In the genomic region with DNA sequence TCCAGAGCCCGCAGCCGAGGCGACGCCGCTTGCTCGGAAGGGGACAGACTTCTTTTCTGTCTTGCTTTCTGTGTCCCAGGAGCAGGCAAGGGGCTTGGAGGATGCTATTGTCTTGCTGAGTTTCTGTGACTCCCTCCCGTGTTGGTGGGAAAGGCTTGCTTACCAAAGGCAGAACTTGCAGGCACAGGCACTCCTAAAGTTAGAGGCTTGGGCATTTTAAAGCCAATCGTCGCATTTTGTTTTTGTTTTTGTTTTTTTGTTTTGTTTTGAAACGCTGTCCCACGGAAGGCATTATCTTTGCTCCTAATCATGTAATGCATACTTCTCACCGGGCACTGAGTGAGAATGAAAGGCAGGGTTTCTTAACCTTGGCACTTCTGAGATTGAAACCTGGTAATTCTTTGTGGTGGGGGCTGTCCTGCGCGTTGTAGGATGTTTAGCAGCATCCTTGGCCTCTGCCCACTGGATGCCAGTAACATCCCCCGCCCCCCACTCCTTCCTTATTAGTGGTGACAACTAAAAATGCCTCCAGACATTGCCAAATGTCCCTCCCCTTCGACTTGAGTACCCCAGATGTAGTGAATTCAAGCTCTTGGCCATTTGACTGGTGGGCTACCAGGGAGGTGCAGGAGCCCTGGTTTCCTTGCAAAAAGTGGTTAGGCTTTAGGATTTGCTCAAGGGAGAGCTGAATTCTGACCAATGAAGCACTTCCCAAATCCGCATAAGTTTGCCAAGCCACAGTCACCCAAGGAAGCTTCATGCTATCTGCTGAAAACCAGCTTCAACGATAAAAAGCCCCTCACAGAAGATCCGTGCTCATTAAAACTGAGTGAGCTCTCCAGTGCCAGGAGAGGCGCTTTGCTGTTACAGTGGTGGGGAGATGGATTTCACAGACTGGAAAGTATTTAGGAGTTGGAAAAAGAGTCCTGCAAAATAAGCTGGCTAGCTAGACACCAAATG, we compare ENCODE assay signal across 8 cellular contexts. TPM values are rescaled to one million over a fixed set of nuclear protein-coding genes. Genes with fewer than 3 reads are reported as not detected.
DNase-seq lines count a peak whose midpoint lies in the region; ATAC-seq and TF ChIP-seq lines count a peak whose summit lies in the region.

No MANE protein-coding gene starts in this region.

- peak overlapping the region; percentile 93 for H2BK120ac ChIP-seq in mesenchymal stem cell (ENCODE audit: low read depth, low read length)

- peak overlapping the region; percentile 57 for H2BK15ac ChIP-seq in mesenchymal stem cell (ENCODE audit: low read depth, poor library complexity, severe bottlenecking)

- H3K36me3 ChIP-seq in CD4-positive, CD25-positive, alpha-beta regulatory T cell (ENCODE audit: control insufficient read depth, insufficient read depth, low read length) = no peaks in the 10 kb centered on the region
- no peaks in the 10 kb centered on the region for H3K36me3 ChIP-seq in Loucy (ENCODE audit: insufficient read depth, low read length)
- H3K36me3 ChIP-seq in mammary epithelial cell (ENCODE audit: insufficient read depth, low read length) = no peaks in the 10 kb centered on the region
- H3K36me3 ChIP-seq in mesenchymal stem cell (ENCODE audit: control insufficient read depth in 1 of 2, insufficient read depth in 2 of 2, low read depth in 1 of 2, low read length in 2 of 2) = no peaks in the 10 kb centered on the region

- peak overlapping the region; percentile 2 to 37 for H2BK12ac ChIP-seq in mesenchymal stem cell (ENCODE audit: low read length in 2 of 2)

- peaks cover 15% of the 10 kb centered on the region for H3K4me1 ChIP-seq in CD4-positive, CD25-positive, alpha-beta regulatory T cell (ENCODE audit: control insufficient read depth, insufficient read depth, low read length, poor library complexity, severe bottlenecking)
- H3K4me1 ChIP-seq in Loucy (ENCODE audit: insufficient read depth, low read length, poor library complexity, severe bottlenecking) (peaks cover 33% of the 10 kb centered on the region), mammary epithelial cell (ENCODE audit: insufficient read depth, low read length) (peaks cover 14% of the 10 kb centered on the region), mesenchymal stem cell (ENCODE audit: control insufficient read depth, insufficient read depth, low read depth, low read length) (peaks cover 3% of the 10 kb centered on the region)

- H3K4me3 Mint-ChIP-seq in CD4-positive, CD25-positive, alpha-beta regulatory T cell = peak overlapping the region; percentile 23 to 79 (median 48)
- peak overlapping the region; percentile 88 for H3K4me3 Mint-ChIP-seq in type B pancreatic cell

- no peaks in the 10 kb centered on the region for H3K9me3 ChIP-seq in CD4-positive, CD25-positive, alpha-beta regulatory T cell (ENCODE audit: control insufficient read depth in 2 of 2, low read length in 2 of 2)
- no peaks in the 10 kb centered on the region for H3K9me3 ChIP-seq in Loucy (ENCODE audit: insufficient read depth, low read depth, low read length)
- no peaks in the 10 kb centered on the region for H3K9me3 ChIP-seq in mammary epithelial cell (replicated peaks; ENCODE audit: insufficient read depth, low read length)
- H3K9me3 ChIP-seq in mesenchymal stem cell (ENCODE audit: control insufficient read depth, low read length) = no peaks in the 10 kb centered on the region

- peak overlapping the region; percentile 100 for H4K8ac ChIP-seq in mesenchymal stem cell (ENCODE audit: low read length)

- H3K27me3 ChIP-seq in CD4-positive, CD25-positive, alpha-beta regulatory T cell (ENCODE audit: control insufficient read depth, insufficient read depth, low read length) = peaks cover 30% of the 10 kb centered on the region
- H3K27me3 ChIP-seq in Loucy (ENCODE audit: insufficient read depth, low read length, poor library complexity, severe bottlenecking) (no peaks in the 10 kb centered on the region), mammary epithelial cell (ENCODE audit: insufficient read depth, low read length) (no peaks in the 10 kb centered on the region), mesenchymal stem cell (ENCODE audit: control insufficient read depth in 1 of 2, insufficient read depth in 1 of 2, low read length in 2 of 2) (no peaks in the 10 kb centered on the region)

- peak overlapping the region in 1 of 2 experiments; percentile 98 for H3K14ac ChIP-seq in mesenchymal stem cell (ENCODE audit: low read length in 2 of 2)

- 2% methylated on average over 19 of the region's 20 CpGs for WGBS in mammary epithelial cell (ENCODE audit: low coverage, missing lambda C conversion rate)
- under 1% methylated on average over 18 of the region's 20 CpGs for WGBS in mesenchymal stem cell

- H2AK5ac ChIP-seq in mesenchymal stem cell (ENCODE audit: low read length, severe bottlenecking) = no peak overlapping the region

- no peak for DNase-seq in CD4-positive, CD25-positive, alpha-beta regulatory T cell
- peak; percentile 24 for DNase-seq in mammary epithelial cell
- DNase-seq in mesenchymal stem cell = peak; percentile 58
- no peak for DNase-seq in type B pancreatic cell (ENCODE audit: extremely low spot score, unreplicated experiment)
- DNase-seq in NK-92 treated with Interleukin-12 subunit alpha and Interleukin-12 subunit beta, amount 100 ng/mL, for 24 hours (lab: John Stamatoyannopoulos, UW) = no peak
- no peak for DNase-seq in NCI-H2081 treated with DMSO at 0.1 percent for 48 hours (lab: John Stamatoyannopoulos, UW)

- H3K23ac ChIP-seq in mesenchymal stem cell (ENCODE audit: low read length in 2 of 2) = peak overlapping the region in 1 of 2 experiments; percentile 99

- H3K79me2 ChIP-seq in Loucy (ENCODE audit: insufficient read depth, low read length) (peaks cover 23% of the 10 kb centered on the region), mammary epithelial cell (ENCODE audit: insufficient read depth, low read length) (peaks cover 47% of the 10 kb centered on the region)

- intact Hi-C loops in mammary epithelial cell (cut with micrococcal nuclease) = loop anchor here (1.0 to 5.0 kb wide), 4 partner anchors 71 to 293 kb away; no protein-coding TSS in a partner anchor

- H3K9ac ChIP-seq in Loucy (ENCODE audit: low read depth, low read length, poor library complexity, severe bottlenecking) (peak overlapping the region; percentile 78), mammary epithelial cell (ENCODE audit: insufficient read depth, low read length) (peak overlapping the region; percentile 63), mesenchymal stem cell (ENCODE audit: low read length) (peak overlapping the region; percentile 89)

- peak overlapping the region; percentile 99 for H3K18ac ChIP-seq in mesenchymal stem cell (ENCODE audit: low read depth in 1 of 2, low read length in 2 of 2)

- in situ Hi-C loops in mammary epithelial cell (cut with MboI; ENCODE audit: low sequenced_read_pairs in 2 of 2) = loop anchor here in 1 of 2 donors (5.0 kb wide), 1 partner anchor 293 kb away; no protein-coding TSS in a partner anchor

- BruUV-seq in mammary epithelial cell (replicated peaks; lab: Mats Ljungman, UMichigan) = no TSS peak

- H2AFZ ChIP-seq in Loucy (ENCODE audit: low read length) = peak overlapping the region; percentile 97
- peak overlapping the region; percentile 98 for H2AFZ ChIP-seq in mammary epithelial cell (ENCODE audit: low read depth, low read length)
- H2AFZ ChIP-seq in mesenchymal stem cell (ENCODE audit: low read depth, low read length) = peak overlapping the region; percentile 91

- H3K4ac ChIP-seq in mesenchymal stem cell (ENCODE audit: low read depth in 1 of 2, low read length in 2 of 2) = peak overlapping the region; percentile 97 to 99

- H3K9me3 Mint-ChIP-seq in CD4-positive, CD25-positive, alpha-beta regulatory T cell = peaks cover 0 to 1% (median 0%) of the 10 kb centered on the region in 7 donors
- no peaks in the 10 kb centered on the region for H3K9me3 Mint-ChIP-seq in type B pancreatic cell

- no peak for ATAC-seq in CD4-positive, CD25-positive, alpha-beta regulatory T cell (ENCODE audit: low read depth in 2 of 2)
- no peak for ATAC-seq in HG02970 (IDR thresholded peaks at IDR 0.05; ENCODE audit: low FRiP score, unreplicated experiment)

- H3K4me2 ChIP-seq in Loucy (ENCODE audit: low read depth, low read length, poor library complexity, severe bottlenecking) = peak overlapping the region; percentile 90
- H3K4me2 ChIP-seq in mammary epithelial cell (ENCODE audit: insufficient read depth, low read depth, low read length) = peak overlapping the region; percentile 89
- peak overlapping the region; percentile 78 for H3K4me2 ChIP-seq in mesenchymal stem cell (ENCODE audit: low read length, poor library complexity, severe bottlenecking)

- peaks cover 0 to 20% (median 9%) of the 10 kb centered on the region in 4 donors for H3K4me1 Mint-ChIP-seq in CD4-positive, CD25-positive, alpha-beta regulatory T cell
- peaks cover 23% of the 10 kb centered on the region for H3K4me1 Mint-ChIP-seq in type B pancreatic cell (ENCODE audit: unreplicated experiment)

- H3K4me3 ChIP-seq in CD4-positive, CD25-positive, alpha-beta regulatory T cell (ENCODE audit: low read depth, low read length) = peak overlapping the region; percentile 16
- peak overlapping the region; percentile 97 for H3K4me3 ChIP-seq in Loucy (ENCODE audit: low read length, poor library complexity, severe bottlenecking)
- H3K4me3 ChIP-seq in mammary epithelial cell (replicated peaks in 1 of 3; ENCODE audit: insufficient read depth in 1 of 3, low read depth in 2 of 3, low read length in 3 of 3) = peak overlapping the region; percentile 90 to 95 (median 94)
- peak overlapping the region; percentile 88 to 95 for H3K4me3 ChIP-seq in mesenchymal stem cell (ENCODE audit: insufficient read depth in 1 of 2, low read depth in 1 of 2, low read length in 2 of 2)

- peaks cover 19% of the 10 kb centered on the region for H3K79me1 ChIP-seq in mesenchymal stem cell (replicated peaks; ENCODE audit: low read length, poor library complexity, severe bottlenecking)

- no peaks in the 10 kb centered on the region for H3K9me2 ChIP-seq in Loucy (replicated peaks; ENCODE audit: low read depth, low read length)

- peaks cover 79% of the 10 kb centered on the region for H3K27me3 Mint-ChIP-seq in CD4-positive, CD25-positive, alpha-beta regulatory T cell
- H3K27me3 Mint-ChIP-seq in type B pancreatic cell = peaks cover 42% of the 10 kb centered on the region

- dilution Hi-C loops in mammary epithelial cell (cut with HindIII; ENCODE audit: low sequenced_read_pairs) = no loop called here

- peak overlapping the region in 1 of 3 donors; percentile 35 for H3K27ac Mint-ChIP-seq in CD4-positive, CD25-positive, alpha-beta regulatory T cell
- H3K27ac Mint-ChIP-seq in type B pancreatic cell = peak overlapping the region; percentile 77

- H2BK5ac ChIP-seq in mesenchymal stem cell (ENCODE audit: low read depth, low read length, poor library complexity, severe bottlenecking) = peak overlapping the region; percentile 71

- H3F3A ChIP-seq in Loucy (ENCODE audit: low read depth) = no peaks in the 10 kb centered on the region

- peak overlapping the region; percentile 97 for H4K91ac ChIP-seq in mesenchymal stem cell (ENCODE audit: low read length)

- CTCF ChIA-PET in mammary epithelial cell (lab: Charles Lee; ENCODE audit: low non-redundant PET) = interaction anchor here (0.5 to 0.6 kb wide), 2 partner anchors 72 to 196 kb away, joined by 3 read pairs; no protein-coding TSS in a partner anchor

- H4K20me1 ChIP-seq in Loucy (ENCODE audit: insufficient read depth, low read length, poor library complexity, severe bottlenecking) (peaks cover 4% of the 10 kb centered on the region), mammary epithelial cell (ENCODE audit: insufficient read depth, low read length) (no peaks in the 10 kb centered on the region)

- TF ChIP-seq CTCF in Loucy (conservative IDR thresholded peaks at IDR 0.05; ENCODE audit: low read length) (no peak), mammary epithelial cell (conservative IDR thresholded peaks at IDR 0.05 in 1 of 2, IDR thresholded peaks at IDR 0.05 in 1 of 2; ENCODE audit: extremely low read depth in 1 of 2, insufficient read depth in 1 of 2, low read depth in 1 of 2, low read length in 2 of 2) (no peak), type B pancreatic cell (conservative IDR thresholded peaks at IDR 0.05) (peak; percentile 11)

- H3K27ac ChIP-seq in CD4-positive, CD25-positive, alpha-beta regulatory T cell (ENCODE audit: insufficient read depth, low read length, poor library complexity, severe bottlenecking) = no peak overlapping the region
- peak overlapping the region; percentile 44 for H3K27ac ChIP-seq in mammary epithelial cell (ENCODE audit: insufficient read depth, low read depth, low read length)
- no peak overlapping the region for H3K27ac ChIP-seq in mesenchymal stem cell (ENCODE audit: low read length, poor library complexity, severe bottlenecking)

- H3K36me3 Mint-ChIP-seq in CD4-positive, CD25-positive, alpha-beta regulatory T cell = no peaks in the 10 kb centered on the region
- H3K36me3 Mint-ChIP-seq in type B pancreatic cell = peaks cover 10% of the 10 kb centered on the region

RNA-seq across cellular contexts. Expression of a gene that starts 1.1 kb away (rescaled TPM):
- total RNA-seq in CD4-positive, CD25-positive, alpha-beta regulatory T cell = not detected
- polyA plus RNA-seq in CD4-positive, CD25-positive, alpha-beta regulatory T cell = not detected
- total RNA-seq in mammary epithelial cell (10 to 100 TPM; 23.3 to 41.3 TPM), type B pancreatic cell (ENCODE audit: low replicate concordance) (32.3 and 69.5 TPM in 2 replicates)
- polyA plus RNA-seq in mammary epithelial cell = 26.5 TPM
- polyA minus RNA-seq in mammary epithelial cell = 10.3 TPM
- 385 TPM for polyA plus RNA-seq in mesenchymal stem cell (2013, experiment 1 of 2)
- polyA plus RNA-seq in mesenchymal stem cell (2013, experiment 2 of 2) = 385 TPM

RNA-seq across cellular contexts. Expression of a gene that starts 39.7 kb away (rescaled TPM):
- total RNA-seq in CD4-positive, CD25-positive, alpha-beta regulatory T cell = not detected
- polyA plus RNA-seq in CD4-positive, CD25-positive, alpha-beta regulatory T cell = not detected
- not detected for total RNA-seq in mammary epithelial cell
- polyA plus RNA-seq in mammary epithelial cell = not detected
- polyA minus RNA-seq in mammary epithelial cell = not detected
- polyA plus RNA-seq in mesenchymal stem cell (2013, experiment 1 of 2) = not detected
- not detected for polyA plus RNA-seq in mesenchymal stem cell (2013, experiment 2 of 2)
- total RNA-seq in type B pancreatic cell (ENCODE audit: low replicate concordance) = 0.36 and 1.7 TPM in 2 replicates

Comparison
In these comparisons a context has a peak if more than half of its experiments do, and no peak if none do; other contexts are left out.
1. DNase-seq: peak in mammary epithelial cell (single experiment) and mesenchymal stem cell (single experiment); none in CD4-positive, CD25-positive, alpha-beta regulatory T cell (0 of 3), type B pancreatic cell (single experiment), NK-92 treated with Interleukin-12 subunit alpha and Interleukin-12 subunit beta, amount 100 ng/mL, for 24 hours (single experiment) and NCI-H2081 treated with DMSO at 0.1 percent for 48 hours (single experiment).
2. H3K4me3 ChIP-seq: peak in every context shown above with its lines; median percentile 97 in Loucy; 94 in mammary epithelial cell; 92 in mesenchymal stem cell; 16 in CD4-positive, CD25-positive, alpha-beta regulatory T cell.
3. RNA of a gene that starts 1.1 kb away (total RNA-seq): 32.3 to 69.5 TPM in type B pancreatic cell and 23.3 to 41.3 TPM in mammary epithelial cell; not detected in CD4-positive, CD25-positive, alpha-beta regulatory T cell (single experiment); every median in the first group is over 10 times any median in the second.
4. Peak in every context shown above with its lines, with median percentiles within 50 percentile points of each other: H2AFZ ChIP-seq, H3K4me2 ChIP-seq and H3K9ac ChIP-seq.